10 cellular contexts compared by ENCODE assay signal in the genomic region with DNA sequence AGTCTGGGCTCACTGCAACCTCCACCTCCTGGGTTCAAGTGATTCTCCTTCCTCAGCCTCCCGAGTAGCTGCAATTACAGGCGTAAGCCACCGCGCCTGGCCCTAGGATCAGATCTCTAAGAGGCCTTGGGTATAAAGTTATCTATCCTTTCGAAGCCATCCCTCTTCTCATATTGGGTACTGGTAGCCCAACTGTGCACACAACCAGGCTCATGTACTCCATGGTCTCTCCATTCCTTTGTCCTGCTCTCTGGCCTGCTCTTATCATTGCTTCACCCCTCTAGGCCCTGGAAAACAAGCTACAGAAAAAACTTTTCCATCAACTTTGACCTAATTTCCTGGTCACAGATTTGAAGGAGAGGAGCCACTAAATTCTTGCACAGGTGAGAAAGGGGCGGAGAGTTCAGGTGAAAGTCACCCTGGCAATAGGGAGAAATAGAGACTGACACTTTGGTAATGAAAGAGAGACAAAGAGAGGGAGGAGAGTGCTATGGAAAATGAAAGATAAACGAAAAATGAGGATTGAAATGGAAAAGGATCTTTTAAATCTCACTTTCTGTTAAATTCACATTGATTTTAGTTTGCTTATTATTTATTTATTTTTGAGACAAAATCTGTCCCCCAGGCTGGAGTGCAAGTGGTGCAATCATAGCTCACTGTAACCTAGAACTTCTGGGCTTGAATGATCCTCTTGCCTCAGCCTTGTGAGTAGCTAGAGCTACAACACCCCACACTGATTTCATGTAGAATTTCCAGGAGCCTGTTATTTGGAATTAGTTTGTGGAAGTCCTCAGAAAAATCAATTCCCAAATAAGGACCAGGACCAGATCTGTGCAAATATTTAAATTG. TPM values are rescaled to one million over a fixed set of nuclear protein-coding genes. Genes with fewer than 3 reads are reported as not detected.
DNase-seq lines count a peak whose midpoint lies in the region; ATAC-seq and TF ChIP-seq lines count a peak whose summit lies in the region.
"Had no signal": no experiment of that assay in that cellular context is flagged by ENCODE, and none has a peak within 500 bp of the region (broad histone marks: within the 10 kb centered on the region; RNA-seq: fewer than 3 reads in every experiment).

No MANE protein-coding gene starts in this region.

- H3K36me3 ChIP-seq in muscle layer of duodenum (ENCODE audit: control insufficient read depth in 1 of 2, insufficient read depth in 2 of 2, low read length in 2 of 2) (peaks cover 30% of the 10 kb centered on the region in 2 donors), MG63 (peaks cover 28% of the 10 kb centered on the region)

- no peak for TF ChIP-seq CTCF in AG10803 (conservative IDR thresholded peaks at IDR 0.05; ENCODE audit: low read length)

- H3K9me3 ChIP-seq in muscle layer of duodenum (ENCODE audit: control insufficient read depth in 1 of 2, low read length in 2 of 2) (no peaks in the 10 kb centered on the region), MG63 (no peaks in the 10 kb centered on the region)

- DNase-seq in AG10803 (ENCODE audit: low read depth) = peak; percentile 26
- DNase-seq in NCI-H2029 treated with DMSO at 0.1 percent for 48 hours (lab: John Stamatoyannopoulos, UW) = peak; percentile 81
- DNase-seq in dedifferentiated amniotic fluid mesenchymal stem cell (ENCODE audit: extremely low spot score) = peak; percentile 38
- DNase-seq in MG63 = no peak
- no peak for DNase-seq in activated CD8-positive, alpha-beta memory T cell treated with anti-CD3 and anti-CD28 coated beads, Interleukin-2, amount 50 U/mL, for 4 hours
- no peak for DNase-seq in NCI-H526 (lab: John Stamatoyannopoulos, UW)
- DNase-seq: stimulated activated CD4-positive, alpha-beta T cell treated with anti-CD3 and anti-CD28 coated beads, Interleukin-4, amount 100 ng/mL, for 24 hours had no signal

- H3K27ac ChIP-seq in muscle layer of duodenum (ENCODE audit: low read length) = peak overlapping the region; percentile 6
- H3K27ac ChIP-seq: SK-N-MC had no signal

- H3K4me3 ChIP-seq in AG10803 (ENCODE audit: low read length) (no peak overlapping the region), muscle layer of duodenum (ENCODE audit: low read depth in 1 of 2, low read length in 2 of 2) (no peak overlapping the region), MG63 (no peak overlapping the region)
- H3K4me3 ChIP-seq: SK-N-MC had no signal

- H3K27me3 ChIP-seq in muscle layer of duodenum (ENCODE audit: low read depth, low read length) (no peaks in the 10 kb centered on the region), MG63 (no peaks in the 10 kb centered on the region)

- ATAC-seq in GM18909 (IDR thresholded peaks at IDR 0.05; ENCODE audit: poor library complexity, unreplicated experiment) = no peak

- H3K4me1 ChIP-seq in muscle layer of duodenum (ENCODE audit: control insufficient read depth in 1 of 2, insufficient read depth in 2 of 2, low read length in 2 of 2) = peaks cover 8 to 22% of the 10 kb centered on the region in 2 donors

RNA-seq across cellular contexts. Expression of gene TXNIP, which starts 5.9 kb away (rescaled TPM):
- total RNA-seq in MG63 (2014; rRNA removed; shearing (Covaris generic); ENCODE audit: low replicate concordance) = 20.4 and 20.6 TPM in 2 replicates

RNA-seq across cellular contexts. Expression of gene POLR3GL, which starts 26.0 kb away (rescaled TPM):
- total RNA-seq in MG63 (2014; rRNA removed; shearing (Covaris generic); ENCODE audit: low replicate concordance) = 1.8 and 6.8 TPM in 2 replicates

RNA-seq across cellular contexts. Expression of gene ANKRD34A, which starts 26.1 kb away (rescaled TPM):
- 0.30 TPM in 1 of 2 replicates, not detected in the other for total RNA-seq in MG63 (2014; rRNA removed; shearing (Covaris generic); ENCODE audit: low replicate concordance)

RNA-seq across cellular contexts. Expression of gene HJV, which starts 31.1 kb away (rescaled TPM):
- total RNA-seq in MG63 (2014; rRNA removed; shearing (Covaris generic); ENCODE audit: low replicate concordance) = not detected in 2 replicates

RNA-seq across cellular contexts. Expression of gene LIX1L, which starts 32.7 kb away (rescaled TPM):
- 30.0 and 38.9 TPM in 2 replicates for total RNA-seq in MG63 (2014; rRNA removed; shearing (Covaris generic); ENCODE audit: low replicate concordance)

Comparison
In these comparisons a context has a peak if more than half of its experiments do, and no peak if none do; other contexts are left out.
1. DNase-seq: peak in AG10803 (single experiment), NCI-H2029 treated with DMSO at 0.1 percent for 48 hours (single experiment) and dedifferentiated amniotic fluid mesenchymal stem cell (single experiment); none in MG63 (single experiment), activated CD8-positive, alpha-beta memory T cell treated with anti-CD3 and anti-CD28 coated beads, Interleukin-2, amount 50 U/mL, for 4 hours (single experiment) and NCI-H526 (0 of 2).